ENCODE assay signal across 17 cellular contexts in genomic region chr6:3336066-3336786, GRCh38.
"Had no signal": no experiment of that assay in that cellular context is flagged by ENCODE, and none has a peak within 500 bp of the region (broad histone marks: within the 10 kb centered on the region; RNA-seq: fewer than 3 reads in every experiment).

No MANE protein-coding gene starts in this region.

- H3K27ac Mint-ChIP-seq: activated CD4-positive, alpha-beta T cell treated with anti-CD3 and anti-CD28 coated beads, Interleukin-2, amount 10 ng/mL, durations not matched to agents 24 days and 14 days; activated naive CD4-positive, alpha-beta T cell treated with anti-CD3 and anti-CD28 coated beads for 36 hours; activated T-helper 17 cell treated with anti-CD3 and anti-CD28 coated beads, Interleukin-2, amount 50 U/mL, for 72 hours; natural killer cell treated with Interleukin-12 subunit alpha and Interleukin-12 subunit beta and Interleukin-15 and Interleukin-18, amount 100 ng/mL, for 72 hours; stimulated activated memory B cell treated with anti-CD40 and anti-IgM and Interleukin-4, amounts not matched to agents 10 μg/mL and 1 μg/mL and 100 μg/mL, for 72 hours had no signal

- H3K36me3 Mint-ChIP-seq: natural killer cell treated with Interleukin-12 subunit alpha and Interleukin-12 subunit beta and Interleukin-15 and Interleukin-18, amount 100 ng/mL, for 72 hours; stimulated activated memory B cell treated with anti-CD40 and anti-IgM and Interleukin-4, amounts not matched to agents 10 μg/mL and 1 μg/mL and 100 μg/mL, for 72 hours had no signal

- H3K36me3 ChIP-seq: esophagus squamous epithelium, heart right ventricle, prostate gland, right lobe of liver, spleen, transverse colon had no signal

- H3K27me3 Mint-ChIP-seq: activated T-helper 17 cell treated with anti-CD3 and anti-CD28 coated beads, Interleukin-2, amount 50 U/mL, for 72 hours had no signal

- H3K4me3 Mint-ChIP-seq: activated CD4-positive, alpha-beta T cell treated with anti-CD3 and anti-CD28 coated beads, Interleukin-2, amount 10 ng/mL, durations not matched to agents 24 days and 14 days; activated naive CD4-positive, alpha-beta T cell treated with anti-CD3 and anti-CD28 coated beads for 36 hours; activated T-helper 17 cell treated with anti-CD3 and anti-CD28 coated beads, Interleukin-2, amount 50 U/mL, for 72 hours; dendritic cell treated with granulocyte-macrophage colony-stimulating factor and Interleukin-4, amounts not matched to agents 40 ng/mL and 50 ng/mL, for 4 days; natural killer cell treated with Interleukin-12 subunit alpha and Interleukin-12 subunit beta and Interleukin-15 and Interleukin-18, amount 100 ng/mL, for 72 hours; stimulated activated memory B cell treated with anti-CD40 and anti-IgM and Interleukin-4, amounts not matched to agents 10 μg/mL and 1 μg/mL and 100 μg/mL, for 72 hours had no signal

- H3K9me3 Mint-ChIP-seq: activated CD4-positive, alpha-beta T cell treated with anti-CD3 and anti-CD28 coated beads, Interleukin-2, amount 10 ng/mL, durations not matched to agents 24 days and 14 days; activated naive CD4-positive, alpha-beta T cell treated with anti-CD3 and anti-CD28 coated beads for 36 hours; activated T-helper 17 cell treated with anti-CD3 and anti-CD28 coated beads, Interleukin-2, amount 50 U/mL, for 72 hours; dendritic cell treated with granulocyte-macrophage colony-stimulating factor and Interleukin-4, amounts not matched to agents 40 ng/mL and 50 ng/mL, for 4 days; natural killer cell treated with Interleukin-12 subunit alpha and Interleukin-12 subunit beta and Interleukin-15 and Interleukin-18, amount 100 ng/mL, for 72 hours; stimulated activated memory B cell treated with anti-CD40 and anti-IgM and Interleukin-4, amounts not matched to agents 10 μg/mL and 1 μg/mL and 100 μg/mL, for 72 hours had no signal

- H3K27me3 ChIP-seq: esophagus squamous epithelium, heart right ventricle, right lobe of liver, transverse colon had no signal

- DNase-seq: activated CD4-positive, alpha-beta T cell treated with anti-CD3 and anti-CD28 coated beads, Interleukin-2, amount 10 ng/mL, durations not matched to agents 24 days and 14 days; activated CD8-positive, alpha-beta memory T cell treated with anti-CD3 and anti-CD28 coated beads for 24 hours; activated naive CD4-positive, alpha-beta T cell treated with anti-CD3 and anti-CD28 coated beads for 36 hours; esophagus squamous epithelium; foreskin fibroblast; heart right ventricle; right lobe of liver; spleen; stimulated activated CD4-positive, alpha-beta T cell treated with anti-CD3 and anti-CD28 coated beads, Interleukin-1b, Interleukin-23, amount 100 ng/mL, for 48 hours; SW 1271; T-helper 9 cell; transverse colon had no signal

- H3K4me3 ChIP-seq: esophagus squamous epithelium, heart right ventricle, prostate gland, right lobe of liver, spleen, transverse colon had no signal

- H3K9me3 ChIP-seq: esophagus squamous epithelium, heart right ventricle, prostate gland, right lobe of liver, spleen, transverse colon had no signal

- H3K27ac ChIP-seq: esophagus squamous epithelium, heart right ventricle, prostate gland, spleen had no signal
